15 cellular contexts compared by ENCODE assay signal in genomic region chr15:99605490-99605931, GRCh38. TPM values are rescaled to one million over a fixed set of nuclear protein-coding genes. Genes with fewer than 3 reads are reported as not detected.
A peak's percentile ranks its signal among the peaks of the same experiment; 100 is the strongest.
DNase-seq lines count a peak whose midpoint lies in the region; ATAC-seq, FAIRE-seq and TF ChIP-seq lines count a peak whose summit lies in the region.
"Had no signal": no experiment of that assay in that cellular context is flagged by ENCODE, and none has a peak within 500 bp of the region (broad histone marks: within the 10 kb centered on the region; RNA-seq: fewer than 3 reads in every experiment).

No MANE protein-coding gene starts in this region.

- CTCF ChIA-PET in MCF 10A (lab: Yijun Ruan, JAX) (interaction anchor here (0.7 to 1.5 kb wide), 4 partner anchors 49 to 318 kb away, joined by 3 to 5 read pairs (median 4); no protein-coding TSS in a partner anchor), HEK293T (lab: Yijun Ruan, JAX) (interaction anchor here (0.8 kb wide), 2 partner anchors 99 to 220 kb away, joined by 3 to 6 read pairs; no protein-coding TSS in a partner anchor)

- H3K9me3 Mint-ChIP-seq in MCF 10A (ENCODE audit: unreplicated experiment), result no peaks in the 10 kb centered on the region
- H3K9me3 Mint-ChIP-seq in astrocyte (ENCODE audit: unreplicated experiment), result no peaks in the 10 kb centered on the region
- no peaks in the 10 kb centered on the region for H3K9me3 Mint-ChIP-seq in type B pancreatic cell
- H3K9me3 Mint-ChIP-seq: effector memory CD8-positive, alpha-beta T cell had no signal

- ATAC-seq in sciatic nerve, result no peak
- ATAC-seq: effector memory CD8-positive, alpha-beta T cell had no signal

- H3K36me3 Mint-ChIP-seq in MCF 10A (ENCODE audit: insufficient read depth, unreplicated experiment) (peaks cover 28% of the 10 kb centered on the region), astrocyte (ENCODE audit: low read depth, unreplicated experiment) (peaks cover 9% of the 10 kb centered on the region), type B pancreatic cell (peaks cover 31% of the 10 kb centered on the region)

- WGBS in thyroid gland, 2 donors, result 37 to 48% methylated on average over 6 of the region's 6 CpGs

- H3K4me2 ChIP-seq in astrocyte (ENCODE audit: low read length), result no peak overlapping the region
- H3K4me2 ChIP-seq: hepatocyte had no signal

- H3K9ac ChIP-seq in astrocyte (ENCODE audit: low read length), result no peak overlapping the region

- H3K4me1 Mint-ChIP-seq in MCF 10A (ENCODE audit: insufficient read depth, unreplicated experiment), result peaks cover 34% of the 10 kb centered on the region
- peaks cover 42% of the 10 kb centered on the region for H3K4me1 Mint-ChIP-seq in astrocyte (ENCODE audit: low read depth, unreplicated experiment)
- H3K4me1 Mint-ChIP-seq in type B pancreatic cell (ENCODE audit: unreplicated experiment), result peaks cover 11% of the 10 kb centered on the region

- intact Hi-C loops in MCF 10A (cut with micrococcal nuclease) (loop anchor here (5.0 kb wide), 1 partner anchor 47 kb away; no protein-coding TSS in a partner anchor), breast epithelium (cut with DNase I; ENCODE audit: low total_unique reads) (no loop called here), thyroid gland (cut with DNase I) (no loop called here), sciatic nerve (cut with DNase I) (no loop called here)

- BruUV-seq in MCF 10A (replicated peaks; lab: Mats Ljungman, UMichigan), result no TSS peak

- no peak overlapping the region for H2AFZ ChIP-seq in astrocyte (ENCODE audit: low read depth, low read length)
- H2AFZ ChIP-seq: hepatocyte had no signal

- TF ChIP-seq POLR2A in breast epithelium (IDR thresholded peaks at IDR 0.05) (no peak), thyroid gland (IDR thresholded peaks at IDR 0.05) (no peak)

- H3K9me3 ChIP-seq in breast epithelium (no peaks in the 10 kb centered on the region), astrocyte (ENCODE audit: insufficient read depth, low read depth, low read length) (no peaks in the 10 kb centered on the region), thyroid gland (no peaks in the 10 kb centered on the region)
- H3K9me3 ChIP-seq: neutrophil, tibial artery had no signal

- DNase-seq in MCF 10A (ENCODE audit: unreplicated experiment) (peak; percentile 84), breast epithelium (ENCODE audit: low spot score in 2 of 2) (no peak), astrocyte (ENCODE audit: low read depth) (peak; percentile 21), iris pigment epithelial cell (ENCODE audit: low read depth) (peak; percentile 30), thyroid gland (peak; percentile 50 to 63), type B pancreatic cell (ENCODE audit: extremely low spot score, unreplicated experiment) (no peak), sciatic nerve (ENCODE audit: low spot score) (no peak), HEK293T (ENCODE audit: extremely low spot score) (no peak)
- DNase-seq: ACHN; activated CD8-positive, alpha-beta memory T cell treated with anti-CD3 and anti-CD28 coated beads, Interleukin-2, amount 50 U/mL, for 48 hours; aorta; effector memory CD8-positive, alpha-beta T cell; tibial artery had no signal

- H3K27me3 ChIP-seq in breast epithelium (no peaks in the 10 kb centered on the region), astrocyte (ENCODE audit: insufficient read depth, low read length) (no peaks in the 10 kb centered on the region), thyroid gland (no peaks in the 10 kb centered on the region)
- H3K27me3 ChIP-seq: hepatocyte, neutrophil, tibial artery had no signal

- no peak overlapping the region for H3K4me3 ChIP-seq in breast epithelium
- H3K4me3 ChIP-seq in astrocyte (ENCODE audit: insufficient read depth, low read depth, low read length), result no peak overlapping the region
- H3K4me3 ChIP-seq in thyroid gland (replicated peaks in 1 of 3), result no peak overlapping the region
- H3K4me3 ChIP-seq: hepatocyte, tibial artery had no signal

- H3K4me3 Mint-ChIP-seq in MCF 10A (ENCODE audit: unreplicated experiment), result peak overlapping the region; percentile 77
- no peak overlapping the region for H3K4me3 Mint-ChIP-seq in astrocyte (ENCODE audit: unreplicated experiment)
- H3K4me3 Mint-ChIP-seq in type B pancreatic cell, result no peak overlapping the region
- H3K4me3 Mint-ChIP-seq: effector memory CD8-positive, alpha-beta T cell had no signal

- H3K4me1 ChIP-seq in breast epithelium, result no peaks in the 10 kb centered on the region
- no peaks in the 10 kb centered on the region for H3K4me1 ChIP-seq in astrocyte (ENCODE audit: insufficient read depth, low read length)
- H3K4me1 ChIP-seq in thyroid gland, result peaks cover 8 to 9% of the 10 kb centered on the region in 2 donors

- peaks cover 98% of the 10 kb centered on the region for H3K79me2 ChIP-seq in astrocyte (ENCODE audit: insufficient read depth, low read length)

- peak; percentile 13 for FAIRE-seq in astrocyte (lab: Jason Lieb, UNC)

- POLR2A ChIA-PET in MCF 10A (lab: Yijun Ruan, JAX), result interaction anchor here (0.6 to 3.2 kb wide), 21 partner anchors 9 to 358 kb away, joined by 3 to 56 read pairs (median 5); partner anchors contain the start of genes LRRC28, LYSMD4, MEF2A and TTC23
- POLR2A ChIA-PET in HEK293T (lab: Yijun Ruan, JAX), result no interaction called here

- H3K27ac ChIP-seq in breast epithelium (no peak overlapping the region), astrocyte (ENCODE audit: low read depth, low read length) (no peak overlapping the region), thyroid gland (peak overlapping the region in 1 of 3 donors; percentile 1)
- H3K27ac ChIP-seq: hepatocyte, neutrophil had no signal

- peaks cover 65% of the 10 kb centered on the region for H4K20me1 ChIP-seq in astrocyte (ENCODE audit: insufficient read depth, low read length)

- H3K36me3 ChIP-seq in breast epithelium (no peaks in the 10 kb centered on the region), astrocyte (ENCODE audit: insufficient read depth, low read length) (no peaks in the 10 kb centered on the region), thyroid gland (no peaks in the 10 kb centered on the region)
- H3K36me3 ChIP-seq: neutrophil, tibial artery had no signal

- H3K27ac Mint-ChIP-seq in MCF 10A (ENCODE audit: low read depth, unreplicated experiment) (peak overlapping the region; percentile 95), astrocyte (ENCODE audit: unreplicated experiment) (peak overlapping the region; percentile 27), type B pancreatic cell (no peak overlapping the region)

- TF ChIP-seq CTCF in MCF 10A (IDR thresholded peaks at IDR 0.05; ENCODE audit: unreplicated experiment), result no peak
- no peak for TF ChIP-seq CTCF in breast epithelium (IDR thresholded peaks at IDR 0.05)
- no peak for TF ChIP-seq CTCF in astrocyte (IDR thresholded peaks at IDR 0.05; ENCODE audit: insufficient read depth, low read depth, low read length)
- no peak for TF ChIP-seq CTCF in thyroid gland (IDR thresholded peaks at IDR 0.05)
- no peak for TF ChIP-seq CTCF in type B pancreatic cell (conservative IDR thresholded peaks at IDR 0.05)

- H3K27me3 Mint-ChIP-seq in MCF 10A (ENCODE audit: insufficient read depth, unreplicated experiment) (no peaks in the 10 kb centered on the region), astrocyte (ENCODE audit: low read depth, unreplicated experiment) (no peaks in the 10 kb centered on the region), type B pancreatic cell (no peaks in the 10 kb centered on the region)
- H3K27me3 Mint-ChIP-seq: effector memory CD8-positive, alpha-beta T cell had no signal

TF ChIP-seq in HEK293T, 16 proteins besides CTCF, POLR2A, EP300 and RAD21:
- TF ChIP-seq LEF1 (IDR thresholded peaks at IDR 0.05; ENCODE audit: borderline replicate concordance), result no peak
- no peak for TF ChIP-seq FOXK2 (IDR thresholded peaks at IDR 0.05)
- TF ChIP-seq ELF4 (IDR thresholded peaks at IDR 0.05), result no peak
- no peak for TF ChIP-seq ARNT (IDR thresholded peaks at IDR 0.05)
- no peak for TF ChIP-seq ZNF384 (IDR thresholded peaks at IDR 0.05)
- no peak for TF ChIP-seq BHLHE40 (IDR thresholded peaks at IDR 0.05; ENCODE audit: borderline replicate concordance)
- TF ChIP-seq TARDBP (IDR thresholded peaks at IDR 0.05), result no peak

RNA-seq across cellular contexts. Expression of gene MEF2A, which starts 39.7 kb away (rescaled TPM):
- total RNA-seq in MCF 10A (2022) (52.9 and 55.2 TPM in 2 replicates), breast epithelium (10 to 100 TPM; 41.6 to 77.6 (median 63.4) TPM), astrocyte (46.3 and 48.8 TPM in 2 replicates), thyroid gland (100 to 1,000 TPM in 2 of 4 donors, 10 to 100 TPM in 2; 55.3 to 155 (median 105) TPM), type B pancreatic cell (ENCODE audit: low replicate concordance) (26.0 and 30.8 TPM in 2 replicates), sciatic nerve (75.9 TPM)

Comparison
In these comparisons a context has a peak if more than half of its experiments do, and no peak if none do; other contexts are left out.
1. DNase-seq: peak in MCF 10A (single experiment), astrocyte (single experiment), iris pigment epithelial cell (single experiment) and thyroid gland (2 of 2); none in breast epithelium (0 of 2), type B pancreatic cell (single experiment), sciatic nerve (single experiment) and HEK293T (single experiment).